Comparison of ENCODE assay signal across 27 cellular contexts in genomic region chr6:45297302-45297701, GRCh38.
"Had no signal": no experiment of that assay in that cellular context is flagged by ENCODE, and none has a peak within 500 bp of the region (broad histone marks: within the 10 kb centered on the region; RNA-seq: fewer than 3 reads in every experiment).

No MANE protein-coding gene starts in this region.

- H3K27ac Mint-ChIP-seq: activated CD8-positive, alpha-beta T cell treated with anti-CD3 and anti-CD28 coated beads for 36 hours; activated naive CD4-positive, alpha-beta T cell treated with anti-CD3 and anti-CD28 coated beads, Interleukin-2, amount 10 ng/mL, durations not matched to agents 7 days and 5 days; activated naive CD8-positive, alpha-beta T cell treated with anti-CD3 and anti-CD28 coated beads for 36 hours; activated T-helper 2 cell treated with anti-CD3 and anti-CD28 coated beads, Interferon-gamma antibody, Interleukin-2, Interleukin-4, amounts not matched to agents 10 μg/mL and 5 μg/mL and 100 μg/mL, durations not matched to agents 14 hours and 24 hours and 36 hours had no signal

- H3K27ac ChIP-seq: adrenal gland, breast epithelium, VCaP had no signal

- H3K4me3 ChIP-seq: adrenal gland, breast epithelium, K562 had no signal

- H3K9me3 Mint-ChIP-seq: activated T-cell treated with anti-CD3 and anti-CD28 coated beads, Interleukin-2, amount 50 U/mL, for 72 hours; T-cell had no signal

- H3K27me3 Mint-ChIP-seq: activated CD8-positive, alpha-beta T cell treated with anti-CD3 and anti-CD28 coated beads for 36 hours; activated naive CD4-positive, alpha-beta T cell treated with anti-CD3 and anti-CD28 coated beads, Interleukin-2, amount 10 ng/mL, durations not matched to agents 7 days and 5 days; activated naive CD8-positive, alpha-beta T cell treated with anti-CD3 and anti-CD28 coated beads for 36 hours; T-cell had no signal

- H3K9me3 ChIP-seq: adrenal gland had no signal

- ATAC-seq: activated CD8-positive, alpha-beta T cell treated with anti-CD3 and anti-CD28 coated beads for 36 hours; activated T-cell treated with anti-CD3 and anti-CD28 coated beads, Interleukin-2, amount 50 U/mL, for 72 hours; K562; T-cell had no signal

- H3K27me3 ChIP-seq: adrenal gland, breast epithelium had no signal

- H3K4me3 Mint-ChIP-seq: activated CD8-positive, alpha-beta T cell treated with anti-CD3 and anti-CD28 coated beads for 36 hours; activated naive CD4-positive, alpha-beta T cell treated with anti-CD3 and anti-CD28 coated beads, Interleukin-2, amount 10 ng/mL, durations not matched to agents 7 days and 5 days; activated naive CD8-positive, alpha-beta T cell treated with anti-CD3 and anti-CD28 coated beads for 36 hours; activated T-cell treated with anti-CD3 and anti-CD28 coated beads, Interleukin-2, amount 50 U/mL, for 72 hours; T-cell had no signal

- DNase-seq: activated CD4-positive, alpha-beta T cell treated with anti-CD3 and anti-CD28 coated beads, Interleukin-2, amount 50 U/mL, for 1 hour; activated CD4-positive, CD25-positive, alpha-beta regulatory T cell; activated CD8-positive, alpha-beta memory T cell treated with anti-CD3 and anti-CD28 coated beads, Interleukin-2, amount 50 U/mL, for 4 hours; activated CD8-positive, alpha-beta T cell treated with anti-CD3 and anti-CD28 coated beads for 36 hours; activated gamma-delta T cell treated with Interleukin-2 at 50 U/mL for 16 hours; activated naive CD4-positive, alpha-beta T cell treated with anti-CD3 and anti-CD28 coated beads, Interleukin-2, amount 10 ng/mL, durations not matched to agents 7 days and 5 days; activated naive CD8-positive, alpha-beta T cell treated with anti-CD3 and anti-CD28 coated beads for 36 hours; activated T-cell treated with anti-CD3 and anti-CD28 coated beads, Interleukin-2, amount 50 U/mL, for 72 hours; adrenal gland; aorta; caudate nucleus; NCI-H1105 treated with DMSO at 0.1 percent for 48 hours; NCI-H1436 treated with DMSO at 0.1 percent for 48 hours; NCI-H187 treated with DMSO at 0.1 percent for 48 hours; NCI-H2081 treated with DMSO at 0.1 percent for 48 hours; NCI-H2227 treated with DMSO at 0.1 percent for 48 hours; NCI-H446 treated with DMSO at 0.1 percent for 48 hours; NCI-H524 treated with DMSO at 0.1 percent for 48 hours; NCI-H748 treated with DMSO at 0.1 percent for 48 hours; SHP77; T-cell; T-helper 2 cell; T1000 had no signal

- H3K36me3 Mint-ChIP-seq: T-cell had no signal

- H3K36me3 ChIP-seq: adrenal gland, breast epithelium had no signal

- H3K4me1 ChIP-seq: adrenal gland, breast epithelium had no signal
